Comparison of ENCODE assay signal across 12 cellular contexts in genomic region chr4:25970691-25971427, GRCh38. TPM values are rescaled to one million over a fixed set of nuclear protein-coding genes. Genes with fewer than 3 reads are reported as not detected.
DNase-seq lines count a peak whose midpoint lies in the region; ATAC-seq and TF ChIP-seq lines count a peak whose summit lies in the region.
"Had no signal": no experiment of that assay in that cellular context is flagged by ENCODE, and none has a peak within 500 bp of the region (broad histone marks: within the 10 kb centered on the region; RNA-seq: fewer than 3 reads in every experiment).

No MANE protein-coding gene starts in this region.

- peak overlapping the region; percentile 45 for H2AK5ac ChIP-seq in trophoblast cell (ENCODE audit: low read length)

- no peak overlapping the region for H3K27ac Mint-ChIP-seq in WTC11
- H3K27ac Mint-ChIP-seq in osteocyte (ENCODE audit: unreplicated experiment) = no peak overlapping the region
- H3K27ac Mint-ChIP-seq: activated naive CD8-positive, alpha-beta T cell treated with anti-CD3 and anti-CD28 coated beads, Interleukin-2, amount 10 ng/mL, durations not matched to agents 7 days and 5 days; CD4-positive, CD25-positive, alpha-beta regulatory T cell had no signal

- H3K9ac ChIP-seq in trophoblast cell (ENCODE audit: low read length) (no peak overlapping the region), GM23248 (no peak overlapping the region)

- peak overlapping the region; percentile 49 for H2BK120ac ChIP-seq in trophoblast cell (ENCODE audit: insufficient read depth, low read length, poor library complexity)

- H3K79me2 ChIP-seq in trophoblast cell (ENCODE audit: control insufficient read depth, insufficient read depth, low read length, poor library complexity) (no peaks in the 10 kb centered on the region), GM23248 (ENCODE audit: insufficient read depth) (no peaks in the 10 kb centered on the region)

- H3K18ac ChIP-seq in trophoblast cell (ENCODE audit: low read length) = peak overlapping the region; percentile 38

- H3K4ac ChIP-seq in trophoblast cell (ENCODE audit: low read depth, low read length) = no peak overlapping the region

- H3F3A ChIP-seq in GM23248 (ENCODE audit: insufficient read depth) = no peaks in the 10 kb centered on the region

- H3K4me2 ChIP-seq in trophoblast cell (ENCODE audit: low read length) (no peak overlapping the region), GM23248 (ENCODE audit: unreplicated experiment) (no peak overlapping the region)

- in situ Hi-C loops in GM23248 (cut with MboI) = no loop called here

- H3K4me3 ChIP-seq in left ventricle myocardium inferior (no peak overlapping the region), trophoblast cell (ENCODE audit: low read depth, low read length) (no peak overlapping the region), GM23248 (no peak overlapping the region)

- TF ChIP-seq CTCF in WTC11 (IDR thresholded peaks at IDR 0.05) (no peak), left ventricle myocardium inferior (IDR thresholded peaks at IDR 0.05; ENCODE audit: borderline replicate concordance) (no peak), osteocyte (IDR thresholded peaks at IDR 0.05) (no peak)

- peaks cover 9% of the 10 kb centered on the region for H3K79me1 ChIP-seq in trophoblast cell (ENCODE audit: low read length)

- H3K27me3 ChIP-seq in left ventricle myocardium inferior (ENCODE audit: low read depth) = no peaks in the 10 kb centered on the region
- no peaks in the 10 kb centered on the region for H3K27me3 ChIP-seq in trophoblast cell (ENCODE audit: insufficient read depth, low read length)
- peaks cover 4% of the 10 kb centered on the region; the same call in 1 of the 2 replicates for H3K27me3 ChIP-seq in GM23248 (replicated peaks; ENCODE audit: insufficient read depth)

- H4K8ac ChIP-seq in trophoblast cell (ENCODE audit: low read depth, low read length) = peak overlapping the region; percentile 22

- POLR2A ChIA-PET in WTC11 (lab: Charles Lee) = interaction anchor here (0.9 to 1.0 kb wide), 2 partner anchors 23 to 59 kb away, joined by 4 to 5 read pairs; no protein-coding TSS in a partner anchor

- intact Hi-C loops in left ventricle myocardium inferior (cut with micrococcal nuclease) = no loop called here

- H4K20me1 ChIP-seq in GM23248 (ENCODE audit: insufficient read depth) = no peaks in the 10 kb centered on the region

- H3K36me3 Mint-ChIP-seq in WTC11 = peaks cover 6% of the 10 kb centered on the region
- H3K36me3 Mint-ChIP-seq in osteocyte (ENCODE audit: unreplicated experiment) = no peaks in the 10 kb centered on the region
- H3K36me3 Mint-ChIP-seq: activated naive CD8-positive, alpha-beta T cell treated with anti-CD3 and anti-CD28 coated beads, Interleukin-2, amount 10 ng/mL, durations not matched to agents 7 days and 5 days; CD4-positive, CD25-positive, alpha-beta regulatory T cell had no signal

- H3K4me3 Mint-ChIP-seq in WTC11 (no peak overlapping the region), osteocyte (ENCODE audit: unreplicated experiment) (no peak overlapping the region)
- H3K4me3 Mint-ChIP-seq: activated naive CD8-positive, alpha-beta T cell treated with anti-CD3 and anti-CD28 coated beads, Interleukin-2, amount 10 ng/mL, durations not matched to agents 7 days and 5 days; CD4-positive, CD25-positive, alpha-beta regulatory T cell had no signal

- no peak overlapping the region for H3K23ac ChIP-seq in trophoblast cell (ENCODE audit: low read length)

- ATAC-seq in WTC11 (peak; percentile 46), GM21423 (IDR thresholded peaks at IDR 0.05; ENCODE audit: unreplicated experiment) (no peak)

- H3K27me3 Mint-ChIP-seq in WTC11 (ENCODE audit: low read depth) (peaks cover 4% of the 10 kb centered on the region), osteocyte (ENCODE audit: unreplicated experiment) (peaks cover 4% of the 10 kb centered on the region)

- H3K36me3 ChIP-seq in left ventricle myocardium inferior (no peaks in the 10 kb centered on the region), trophoblast cell (ENCODE audit: control insufficient read depth in 1 of 2, insufficient read depth in 2 of 2, low read length in 2 of 2) (no peaks in the 10 kb centered on the region), GM23248 (ENCODE audit: low read depth) (no peaks in the 10 kb centered on the region)

- H2AFZ ChIP-seq in trophoblast cell (ENCODE audit: insufficient read depth, low read length, poor library complexity) (peak overlapping the region; percentile 40), GM23248 (no peak overlapping the region)

- H4K91ac ChIP-seq in trophoblast cell (ENCODE audit: low read depth, low read length) = peak overlapping the region; percentile 23

- H3K4me1 Mint-ChIP-seq in WTC11 = peaks cover 12% of the 10 kb centered on the region
- peaks cover 12% of the 10 kb centered on the region for H3K4me1 Mint-ChIP-seq in osteocyte (ENCODE audit: unreplicated experiment)
- H3K4me1 Mint-ChIP-seq: CD4-positive, CD25-positive, alpha-beta regulatory T cell had no signal

- H3K9me2 ChIP-seq in GM23248 (ENCODE audit: insufficient read depth) = no peaks in the 10 kb centered on the region

- H2BK12ac ChIP-seq in trophoblast cell (ENCODE audit: low read length) = peak overlapping the region; percentile 25

- peak overlapping the region; percentile 40 for H3K27ac ChIP-seq in left ventricle myocardium inferior (replicated peaks)
- no peak overlapping the region for H3K27ac ChIP-seq in trophoblast cell (ENCODE audit: low read depth, low read length)
- H3K27ac ChIP-seq in GM23248 = no peak overlapping the region

- no peaks in the 10 kb centered on the region for H3K9me3 ChIP-seq in left ventricle myocardium inferior (replicated peaks)
- H3K9me3 ChIP-seq in trophoblast cell (ENCODE audit: insufficient read depth, low read depth, low read length) = no peaks in the 10 kb centered on the region
- no peaks in the 10 kb centered on the region for H3K9me3 ChIP-seq in GM23248 (ENCODE audit: low read depth)

- peak overlapping the region; percentile 15 for H3K14ac ChIP-seq in trophoblast cell (ENCODE audit: low read length)

- no CpG with 5 or more reads among the region's 6 CpGs for WGBS in trophoblast cell (ENCODE audit: extremely low coverage, insufficient coverage, insufficient read length)
- 71 to 74% methylated on average over 6 of the region's 6 CpGs for WGBS in GM23248 (ENCODE audit: low coverage in 1 of 2, low lambda C conversion rate in 2 of 2, missing lambda C conversion rate in 2 of 2), 2 experiments

- H3K9me3 Mint-ChIP-seq in WTC11 (peaks cover 11% of the 10 kb centered on the region), osteocyte (ENCODE audit: unreplicated experiment) (no peaks in the 10 kb centered on the region)
- H3K9me3 Mint-ChIP-seq: activated naive CD8-positive, alpha-beta T cell treated with anti-CD3 and anti-CD28 coated beads, Interleukin-2, amount 10 ng/mL, durations not matched to agents 7 days and 5 days had no signal

- H3K4me1 ChIP-seq in left ventricle myocardium inferior = peaks cover 28% of the 10 kb centered on the region
- H3K4me1 ChIP-seq in trophoblast cell (ENCODE audit: control insufficient read depth in 1 of 2, insufficient read depth in 2 of 2, low read length in 2 of 2) = peaks cover 11 to 13% of the 10 kb centered on the region in 2 experiments
- no peaks in the 10 kb centered on the region for H3K4me1 ChIP-seq in GM23248 (ENCODE audit: insufficient read depth)

- peak overlapping the region; percentile 71 for H4K12ac ChIP-seq in trophoblast cell (ENCODE audit: low read depth, low read length)

- peak overlapping the region; percentile 19 for H2BK5ac ChIP-seq in trophoblast cell (ENCODE audit: low read depth, low read length, poor library complexity)

- CTCF ChIA-PET in WTC11 (lab: Charles Lee) = interaction anchor here (0.7 to 3.8 kb wide), 4 partner anchors 15 to 45 kb away, joined by 3 to 17 read pairs (median 5); no protein-coding TSS in a partner anchor

- DNase-seq in H4 (ENCODE audit: low spot score) (peak; percentile 92), WTC11 (ENCODE audit: low spot score) (no peak), left ventricle myocardium inferior (no peak), trophoblast cell (peak; percentile 59 to 90), NCI-H2227 (lab: John Stamatoyannopoulos, UW; ENCODE audit: unreplicated experiment) (no peak), osteocyte (ENCODE audit: extremely low spot score, unreplicated experiment) (no peak), GM23248 (no peak)
- DNase-seq: activated CD4-positive, alpha-beta T cell treated with anti-CD3 and anti-CD28 coated beads for 4 hours; activated naive CD8-positive, alpha-beta T cell treated with anti-CD3 and anti-CD28 coated beads, Interleukin-2, amount 10 ng/mL, durations not matched to agents 7 days and 5 days; CD4-positive, CD25-positive, alpha-beta regulatory T cell; RPMI8226 had no signal

TF ChIP-seq in WTC11, 78 proteins besides CTCF, POLR2A, EP300 and RAD21:
- TF ChIP-seq TEAD1 (CRISPR knock-in tag; IDR thresholded peaks at IDR 0.05) (no peak), MAX (CRISPR knock-in tag; IDR thresholded peaks at IDR 0.05) (no peak), ZNF416 (CRISPR knock-in tag; IDR thresholded peaks at IDR 0.05) (no peak)

RNA-seq across cellular contexts. Expression of gene SMIM20, which starts 56.8 kb away (rescaled TPM):
- total RNA-seq in H4 (2014; rRNA removed; shearing (Covaris generic)) = 97.2 and 130 TPM in 2 replicates
- total RNA-seq in WTC11 (2021) (39.4 to 48.5 TPM (median 45.3 TPM) in 3 replicates), left ventricle myocardium inferior (45.4 TPM), osteocyte (28.4 and 29.4 TPM in 2 replicates)
- polyA plus RNA-seq in trophoblast cell (2013) = 18.9 and 19.4 TPM in 2 replicates
- 24.3 and 35.6 TPM in 2 replicates for total RNA-seq in GM23248 (2014; rRNA removed; shearing (Covaris generic))
- 53.0 and 53.7 TPM in 2 replicates for polyA plus RNA-seq in GM23248 (2016; fragmentation: Nextera tagmentation; extraction: Ambion mirVana)

Comparison
In these comparisons a context has a peak if more than half of its experiments do, and no peak if none do; other contexts are left out.
1. DNase-seq: peak in H4 (single experiment) and trophoblast cell (2 of 2); none in WTC11 (single experiment), left ventricle myocardium inferior (single experiment), NCI-H2227 (single experiment), osteocyte (single experiment) and GM23248 (single experiment).